Comparison of ENCODE assay signal across 8 cellular contexts in the genomic region with DNA sequence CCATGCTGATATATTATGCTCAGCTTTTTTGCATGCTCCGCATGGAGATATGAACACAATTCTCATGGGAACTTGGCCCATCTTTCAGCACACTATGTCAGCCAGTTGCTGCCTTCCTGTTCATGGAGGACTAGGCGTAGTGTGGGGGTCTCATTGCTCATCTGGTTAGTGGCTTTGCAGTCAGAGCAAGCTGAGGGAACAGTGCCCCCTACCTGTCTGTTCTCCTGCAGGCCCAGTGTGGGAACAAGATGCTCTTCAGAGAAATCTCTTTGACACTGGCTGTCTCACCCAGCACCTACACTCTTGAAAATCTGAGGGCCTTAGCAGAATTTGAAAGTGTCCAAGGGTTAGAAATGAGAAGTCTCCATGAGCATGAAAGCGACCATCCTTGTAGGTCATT. TPM values are rescaled to one million over a fixed set of nuclear protein-coding genes. Genes with fewer than 3 reads are reported as not detected.
DNase-seq lines count a peak whose midpoint lies in the region; ATAC-seq and TF ChIP-seq lines count a peak whose summit lies in the region.

No MANE protein-coding gene starts in this region.

- H3K27ac Mint-ChIP-seq in glutamatergic neuron (ENCODE audit: unreplicated experiment), result peak overlapping the region; percentile 72

- H3K4me3 Mint-ChIP-seq in glutamatergic neuron (ENCODE audit: unreplicated experiment), result peak overlapping the region; percentile 21

- peak; percentile 13 for DNase-seq in activated T-cell treated with anti-CD3 and anti-CD28 coated beads for 1 hour (ENCODE audit: low read depth)
- DNase-seq in activated T-cell treated with anti-CD3 and anti-CD28 coated beads, Interleukin-2, amount 50 U/mL, for 1 hour, result no peak
- DNase-seq in HT1080 (ENCODE audit: low read depth), result peak; percentile 40
- peak; percentile 49 for DNase-seq in activated CD4-positive, alpha-beta T cell treated with anti-CD3 and anti-CD28 coated beads for 48 hours
- DNase-seq in glutamatergic neuron, result peak; percentile 77
- peak; percentile 19 for DNase-seq in stimulated activated CD8-positive, alpha-beta memory T cell treated with anti-CD3 and anti-CD28 coated beads, Interleukin-4, amount 100 ng/mL, for 24 hours (ENCODE audit: low read depth)
- no peak for DNase-seq in RKO (ENCODE audit: low spot score)

- H3K9me3 Mint-ChIP-seq in glutamatergic neuron (ENCODE audit: unreplicated experiment), result no peaks in the 10 kb centered on the region

- peaks cover 2% of the 10 kb centered on the region for H3K27me3 Mint-ChIP-seq in glutamatergic neuron (ENCODE audit: unreplicated experiment)

- TF ChIP-seq CTCF in glutamatergic neuron (IDR thresholded peaks at IDR 0.05; ENCODE audit: partially characterized antibody, unreplicated experiment), result peak; percentile 72

- ATAC-seq in GM21390 (IDR thresholded peaks at IDR 0.05; ENCODE audit: unreplicated experiment), result no peak

- no peaks in the 10 kb centered on the region for H3K36me3 Mint-ChIP-seq in glutamatergic neuron (ENCODE audit: unreplicated experiment)

- H3K4me1 Mint-ChIP-seq in glutamatergic neuron (ENCODE audit: low read depth, unreplicated experiment), result peaks cover 30% of the 10 kb centered on the region

RNA-seq across cellular contexts. Expression of gene SPTBN1, which starts 47.1 kb away (rescaled TPM):
- total RNA-seq in HT1080 (2014; rRNA removed; shearing (Covaris generic)), result 79.9 and 89.9 TPM in 2 replicates
- 11.9 and 14.6 TPM in 2 replicates for polyA plus RNA-seq in HT1080 (2015; cell fraction: cytosol; rRNA removed)
- 300 and 308 TPM in 2 replicates for polyA plus RNA-seq in HT1080 (2015; cell fraction: nucleus; rRNA removed)
- total RNA-seq in glutamatergic neuron (ENCODE audit: unreplicated experiment), result 385 TPM

Comparison
In these comparisons a context has a peak if more than half of its experiments do, and no peak if none do; other contexts are left out.
1. DNase-seq: peak in activated T-cell treated with anti-CD3 and anti-CD28 coated beads for 1 hour (single experiment), HT1080 (single experiment), activated CD4-positive, alpha-beta T cell treated with anti-CD3 and anti-CD28 coated beads for 48 hours (single experiment), glutamatergic neuron (single experiment) and stimulated activated CD8-positive, alpha-beta memory T cell treated with anti-CD3 and anti-CD28 coated beads, Interleukin-4, amount 100 ng/mL, for 24 hours (single experiment); none in activated T-cell treated with anti-CD3 and anti-CD28 coated beads, Interleukin-2, amount 50 U/mL, for 1 hour (single experiment) and RKO (single experiment).